ENCODE assay signal across 9 cellular contexts in the genomic region with DNA sequence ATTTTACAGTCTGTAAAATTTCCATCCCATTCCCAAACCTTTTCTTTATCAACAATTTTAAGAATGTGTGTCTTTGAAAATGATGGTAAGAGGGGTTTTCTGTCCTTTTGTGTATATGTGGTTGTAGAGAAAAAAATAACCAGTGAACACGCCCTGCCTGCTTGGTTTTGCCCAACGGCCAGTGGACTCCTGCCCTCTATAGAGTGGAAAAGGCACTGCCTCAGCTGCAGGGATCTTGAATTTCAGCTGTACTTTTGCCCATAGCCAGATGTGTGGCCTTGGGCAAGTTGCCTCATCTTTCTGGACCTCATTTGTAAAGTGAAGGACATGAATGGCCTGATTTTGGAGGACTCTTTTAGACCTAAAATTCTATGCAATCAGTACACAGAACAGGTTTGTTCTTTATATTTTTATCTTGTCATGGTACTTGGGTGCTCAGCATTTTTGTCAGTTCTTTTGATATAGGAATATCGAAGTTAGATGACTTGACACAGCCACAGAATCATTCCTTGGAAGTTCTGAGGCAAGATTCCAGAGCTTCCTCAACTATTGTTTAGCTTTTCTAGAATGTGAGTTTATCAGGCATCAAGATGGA.
DNase-seq lines count a peak whose midpoint lies in the region; ATAC-seq, FAIRE-seq and TF ChIP-seq lines count a peak whose summit lies in the region.
"Had no signal": no experiment of that assay in that cellular context is flagged by ENCODE, and none has a peak within 500 bp of the region (broad histone marks: within the 10 kb centered on the region; RNA-seq: fewer than 3 reads in every experiment).

No MANE protein-coding gene starts in this region.

- H3K4me1 ChIP-seq in GM23338 (ENCODE audit: insufficient read depth) (no peaks in the 10 kb centered on the region), Panc1 (ENCODE audit: control insufficient read depth, insufficient read depth, low read length) (no peaks in the 10 kb centered on the region), fibroblast of lung (ENCODE audit: control insufficient read depth, extremely low read depth, insufficient read depth, low read length) (peaks cover 5% of the 10 kb centered on the region)

- H3K27ac Mint-ChIP-seq in GM23338, result no peak overlapping the region
- H3K27ac Mint-ChIP-seq: T-cell had no signal

- H4K20me1 ChIP-seq in GM23338 (replicated peaks; ENCODE audit: insufficient read depth), result no peaks in the 10 kb centered on the region
- no peaks in the 10 kb centered on the region for H4K20me1 ChIP-seq in fibroblast of lung (ENCODE audit: control insufficient read depth, extremely low read depth, insufficient read depth, low read length)

- H3K27ac ChIP-seq in GM23338 (ENCODE audit: low read depth) (no peak overlapping the region), Panc1 (ENCODE audit: low read length) (no peak overlapping the region), fibroblast of lung (ENCODE audit: insufficient read depth, low read length) (no peak overlapping the region)

- POLR2A ChIA-PET in Panc1 (lab: Charles Lee), result no interaction called here

- in situ Hi-C loops in Panc1 (cut with HindIII; ENCODE audit: low pct_unique_long_range_greater_than_20kb, low sequenced_read_pairs), result no loop called here

- no TSS peak for BruUV-seq in Panc1 (replicated peaks; lab: Mats Ljungman, UMichigan)

- ATAC-seq in GM23338, result peak; percentile 95
- peak; percentile 84 for ATAC-seq in Panc1
- ATAC-seq in GM18909 (IDR thresholded peaks at IDR 0.05; ENCODE audit: poor library complexity, unreplicated experiment), result no peak
- ATAC-seq: T-cell had no signal

- no peaks in the 10 kb centered on the region for H3K9me3 ChIP-seq in Panc1 (ENCODE audit: control insufficient read depth, insufficient read depth, low read depth, low read length)
- H3K9me3 ChIP-seq in fibroblast of lung (ENCODE audit: control insufficient read depth, insufficient read depth, low read depth, low read length), result no peaks in the 10 kb centered on the region

- peaks cover 5% of the 10 kb centered on the region for H3K27me3 Mint-ChIP-seq in GM23338 (ENCODE audit: insufficient read depth, low read depth, poor library complexity)
- H3K27me3 Mint-ChIP-seq: T-cell had no signal

- FAIRE-seq in D721Med (lab: Jason Lieb, UNC), result no peak

- H3K36me3 Mint-ChIP-seq in GM23338 (ENCODE audit: low read depth), result no peaks in the 10 kb centered on the region; the same call in 2 of the 3 replicates
- H3K36me3 Mint-ChIP-seq: T-cell had no signal

- no peaks in the 10 kb centered on the region for H3K9me2 ChIP-seq in GM23338 (ENCODE audit: insufficient read depth)

- DNase-seq in D721Med (ENCODE audit: insufficient read length, low spot score) (peak; percentile 28), GM23338 (ENCODE audit: low spot score) (peak; percentile 70), Panc1 (ENCODE audit: low read depth, low spot score) (no peak), fibroblast of lung (ENCODE audit: low read depth in 2 of 2) (peak; percentile 40 to 84), retinal pigment epithelial cell (ENCODE audit: low read depth) (no peak)
- no peak for DNase-seq in NK-92 treated with Interleukin-12 subunit alpha and Interleukin-12 subunit beta, amount 100 ng/mL, for 24 hours (lab: John Stamatoyannopoulos, UW)
- DNase-seq in stimulated activated CD4-positive, alpha-beta T cell treated with anti-CD3 and anti-CD28 coated beads, Interleukin-12 subunit alpha, Interleukin-12 subunit beta, amount 100 ng/mL, for 4 hours, result no peak

- H3K4me3 ChIP-seq in GM23338, result no peak overlapping the region
- no peak overlapping the region for H3K4me3 ChIP-seq in Panc1 (ENCODE audit: low read depth in 2 of 2, low read length in 2 of 2)
- no peak overlapping the region for H3K4me3 ChIP-seq in fibroblast of lung (replicated peaks in 1 of 4; ENCODE audit: control extremely low read depth in 1 of 4, insufficient read depth in 1 of 4, low read depth in 3 of 4, low read length in 4 of 4)
- no peak overlapping the region for H3K4me3 ChIP-seq in retinal pigment epithelial cell (ENCODE audit: low read length)

- no peaks in the 10 kb centered on the region for H3F3A ChIP-seq in GM23338 (replicated peaks; ENCODE audit: low read depth)

- H3K27me3 ChIP-seq in GM23338 (ENCODE audit: insufficient read depth) (no peaks in the 10 kb centered on the region), Panc1 (ENCODE audit: control insufficient read depth, insufficient read depth, low read length) (no peaks in the 10 kb centered on the region), fibroblast of lung (ENCODE audit: control insufficient read depth, insufficient read depth, low read length) (no peaks in the 10 kb centered on the region)

- CTCF ChIA-PET in Panc1 (lab: Charles Lee), result interaction anchor here (0.7 kb wide), 1 partner anchor 19 kb away, joined by 3 read pairs; no protein-coding TSS in a partner anchor

- no peaks in the 10 kb centered on the region; the same call in 2 of the 3 replicates for H3K4me1 Mint-ChIP-seq in GM23338
- H3K4me1 Mint-ChIP-seq: T-cell had no signal

- intact Hi-C loops in Panc1 (cut with micrococcal nuclease; ENCODE audit: unreplicated experiment), result no loop called here

- TF ChIP-seq CTCF in D721Med (IDR thresholded peaks at IDR 0.05; ENCODE audit: insufficient read depth, missing control alignments) (peak; percentile 42), GM23338 (conservative IDR thresholded peaks at IDR 0.05; ENCODE audit: low read depth in 2 of 2) (peak; percentile 76 to 80), Panc1 (IDR thresholded peaks at IDR 0.05) (peak; percentile 81), fibroblast of lung (conservative IDR thresholded peaks at IDR 0.05 in 1 of 2, IDR thresholded peaks at IDR 0.05 in 1 of 2; ENCODE audit: low read depth in 1 of 2, low read length in 2 of 2) (peak; percentile 62 to 90), retinal pigment epithelial cell (conservative IDR thresholded peaks at IDR 0.05; ENCODE audit: low read depth, low read length) (peak; percentile 78)

- H3K4me3 Mint-ChIP-seq in GM23338, result no peak overlapping the region
- H3K4me3 Mint-ChIP-seq: T-cell had no signal

- H3K79me2 ChIP-seq in GM23338 (replicated peaks; ENCODE audit: insufficient read depth), result no peaks in the 10 kb centered on the region
- no peaks in the 10 kb centered on the region for H3K79me2 ChIP-seq in fibroblast of lung (ENCODE audit: control insufficient read depth, insufficient read depth, low read length)

- no peak overlapping the region for H3K9ac ChIP-seq in fibroblast of lung (ENCODE audit: insufficient read depth, low read length)

- H3K4me2 ChIP-seq in GM23338, result no peak overlapping the region
- H3K4me2 ChIP-seq in fibroblast of lung (ENCODE audit: extremely low read depth, insufficient read depth, low read length), result no peak overlapping the region

- H2AFZ ChIP-seq in GM23338 (no peak overlapping the region), fibroblast of lung (ENCODE audit: low read length) (no peak overlapping the region)

- H3K9me3 Mint-ChIP-seq in GM23338, result no peaks in the 10 kb centered on the region
- H3K9me3 Mint-ChIP-seq: T-cell had no signal

- no peaks in the 10 kb centered on the region for H3K36me3 ChIP-seq in GM23338 (ENCODE audit: insufficient read depth)
- H3K36me3 ChIP-seq in Panc1 (ENCODE audit: control insufficient read depth, insufficient read depth, low read length), result no peaks in the 10 kb centered on the region
- H3K36me3 ChIP-seq in fibroblast of lung (ENCODE audit: control insufficient read depth, insufficient read depth, low read length), result peaks cover 3% of the 10 kb centered on the region

TF ChIP-seq in GM23338, 12 proteins besides CTCF, POLR2A, EP300 and RAD21 (continues in another document):
- TF ChIP-seq STAT1 (IDR thresholded peaks at IDR 0.05; ENCODE audit: unreplicated experiment) (no peak), EZH2phosphoT487 (IDR thresholded peaks at IDR 0.05; ENCODE audit: unreplicated experiment) (no peak), EZH2 (IDR thresholded peaks at IDR 0.05; ENCODE audit: low read depth, unreplicated experiment) (no peak), ZNF114 (CRISPR knock-in tag; IDR thresholded peaks at IDR 0.05) (no peak)
- TF ChIP-seq, protein P1, sequence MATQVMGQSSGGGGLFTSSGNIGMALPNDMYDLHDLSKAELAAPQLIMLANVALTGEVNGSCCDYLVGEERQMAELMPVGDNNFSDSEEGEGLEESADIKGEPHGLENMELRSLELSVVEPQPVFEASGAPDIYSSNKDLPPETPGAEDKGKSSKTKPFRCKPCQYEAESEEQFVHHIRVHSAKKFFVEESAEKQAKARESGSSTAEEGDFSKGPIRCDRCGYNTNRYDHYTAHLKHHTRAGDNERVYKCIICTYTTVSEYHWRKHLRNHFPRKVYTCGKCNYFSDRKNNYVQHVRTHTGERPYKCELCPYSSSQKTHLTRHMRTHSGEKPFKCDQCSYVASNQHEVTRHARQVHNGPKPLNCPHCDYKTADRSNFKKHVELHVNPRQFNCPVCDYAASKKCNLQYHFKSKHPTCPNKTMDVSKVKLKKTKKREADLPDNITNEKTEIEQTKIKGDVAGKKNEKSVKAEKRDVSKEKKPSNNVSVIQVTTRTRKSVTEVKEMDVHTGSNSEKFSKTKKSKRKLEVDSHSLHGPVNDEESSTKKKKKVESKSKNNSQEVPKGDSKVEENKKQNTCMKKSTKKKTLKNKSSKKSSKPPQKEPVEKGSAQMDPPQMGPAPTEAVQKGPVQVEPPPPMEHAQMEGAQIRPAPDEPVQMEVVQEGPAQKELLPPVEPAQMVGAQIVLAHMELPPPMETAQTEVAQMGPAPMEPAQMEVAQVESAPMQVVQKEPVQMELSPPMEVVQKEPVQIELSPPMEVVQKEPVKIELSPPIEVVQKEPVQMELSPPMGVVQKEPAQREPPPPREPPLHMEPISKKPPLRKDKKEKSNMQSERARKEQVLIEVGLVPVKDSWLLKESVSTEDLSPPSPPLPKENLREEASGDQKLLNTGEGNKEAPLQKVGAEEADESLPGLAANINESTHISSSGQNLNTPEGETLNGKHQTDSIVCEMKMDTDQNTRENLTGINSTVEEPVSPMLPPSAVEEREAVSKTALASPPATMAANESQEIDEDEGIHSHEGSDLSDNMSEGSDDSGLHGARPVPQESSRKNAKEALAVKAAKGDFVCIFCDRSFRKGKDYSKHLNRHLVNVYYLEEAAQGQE (IDR thresholded peaks at IDR 0.05; ENCODE audit: unreplicated experiment), result no peak

Comparison
In these comparisons a context has a peak if more than half of its experiments do, and no peak if none do; other contexts are left out.
1. DNase-seq: peak in D721Med (single experiment), GM23338 (single experiment) and fibroblast of lung (2 of 2); none in Panc1 (single experiment), retinal pigment epithelial cell (single experiment), NK-92 treated with Interleukin-12 subunit alpha and Interleukin-12 subunit beta, amount 100 ng/mL, for 24 hours (single experiment) and stimulated activated CD4-positive, alpha-beta T cell treated with anti-CD3 and anti-CD28 coated beads, Interleukin-12 subunit alpha, Interleukin-12 subunit beta, amount 100 ng/mL, for 4 hours (single experiment).
2. Peak in every context shown above with its lines, with median percentiles within 50 percentile points of each other: CTCF ChIP-seq.